In the genomic region with DNA sequence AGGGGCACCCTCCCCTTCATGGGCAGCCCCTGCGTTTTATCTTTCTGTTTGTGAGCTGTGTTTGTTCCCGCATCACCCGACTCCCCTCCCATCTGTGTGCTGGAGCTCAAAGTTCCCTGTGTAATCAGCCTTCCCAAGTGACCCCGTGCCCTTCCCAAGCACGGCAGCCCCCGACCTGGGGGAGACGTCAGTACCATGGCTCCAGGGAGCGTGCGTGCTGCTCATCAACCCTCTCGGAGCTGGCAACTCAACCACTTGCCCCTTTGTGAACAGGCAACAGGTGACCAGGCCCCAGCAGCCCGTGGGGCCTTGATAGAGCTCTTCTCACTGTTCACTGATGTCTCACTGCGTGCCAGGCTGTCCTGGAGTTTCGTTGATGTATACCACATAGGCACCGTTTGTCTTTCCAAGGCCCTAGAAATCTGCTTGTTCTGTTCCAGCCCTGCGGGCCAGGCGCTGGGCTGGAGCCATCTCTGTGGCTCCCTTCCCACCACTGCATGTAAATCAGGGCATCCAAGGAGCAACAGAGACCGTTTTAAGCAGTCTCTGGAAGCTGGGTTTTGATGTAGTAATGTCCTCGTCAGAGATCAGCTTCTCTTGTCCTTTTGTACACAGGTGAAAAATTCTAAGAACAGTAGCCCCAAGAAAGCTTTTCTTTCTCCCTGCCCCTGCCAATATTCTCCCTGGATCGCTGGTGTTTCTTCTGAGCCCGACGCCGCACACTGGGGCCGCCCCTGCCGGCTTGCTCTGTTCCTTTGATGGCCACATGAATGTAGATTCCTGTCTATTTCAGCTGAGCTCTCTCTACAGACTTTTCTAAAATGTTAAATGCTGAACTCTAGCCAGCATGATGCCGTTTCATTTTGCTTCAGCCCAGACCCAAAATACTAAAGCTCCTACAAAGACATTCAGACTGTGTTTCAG, we compare ENCODE assay signal across 1 cellular context.
TF ChIP-seq lines count a peak whose summit lies in the region.

No MANE protein-coding gene starts in this region.

TF ChIP-seq in H1, 55 proteins besides CTCF, POLR2A, EP300 and RAD21 (continued from another document):
- TF ChIP-seq EGR1 (IDR thresholded peaks at IDR 0.05; ENCODE audit: borderline replicate concordance, low read depth, low read length) (no peak), RFX5 (IDR thresholded peaks at IDR 0.05; ENCODE audit: borderline replicate concordance, low read depth, low read length) (no peak), SP4 (IDR thresholded peaks at IDR 0.05; ENCODE audit: low read length) (no peak), GABPA (IDR thresholded peaks at IDR 0.05; ENCODE audit: borderline replicate concordance, insufficient read depth, low read length) (no peak), SIN3A (conservative IDR thresholded peaks at IDR 0.05 in 1 of 2, IDR thresholded peaks at IDR 0.05 in 1 of 2; ENCODE audit: low read depth in 1 of 2, low read length in 2 of 2) (no peak), CEBPB (IDR thresholded peaks at IDR 0.05; ENCODE audit: low read depth, low read length) (no peak), GTF2F1 (IDR thresholded peaks at IDR 0.05; ENCODE audit: borderline replicate concordance, low read depth, low read length) (no peak), POU5F1 (IDR thresholded peaks at IDR 0.05; ENCODE audit: low read depth, low read length) (no peak)
- TF ChIP-seq, protein P1, sequence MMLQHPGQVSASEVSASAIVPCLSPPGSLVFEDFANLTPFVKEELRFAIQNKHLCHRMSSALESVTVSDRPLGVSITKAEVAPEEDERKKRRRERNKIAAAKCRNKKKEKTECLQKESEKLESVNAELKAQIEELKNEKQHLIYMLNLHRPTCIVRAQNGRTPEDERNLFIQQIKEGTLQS (IDR thresholded peaks at IDR 0.05; ENCODE audit: insufficient read depth, low read depth, low read length) = no peak
